Comparison of ENCODE assay signal across 9 cellular contexts in genomic region chr21:45330075-45330781, GRCh38. TPM values are rescaled to one million over a fixed set of nuclear protein-coding genes. Genes with fewer than 3 reads are reported as not detected.
DNase-seq lines count a peak whose midpoint lies in the region; ATAC-seq, FAIRE-seq and TF ChIP-seq lines count a peak whose summit lies in the region.
"Had no signal": no experiment of that assay in that cellular context is flagged by ENCODE, and none has a peak within 500 bp of the region (broad histone marks: within the 10 kb centered on the region; RNA-seq: fewer than 3 reads in every experiment).

No MANE protein-coding gene starts in this region.

- H3K4me1 ChIP-seq in ascending aorta (peaks cover 2 to 15% of the 10 kb centered on the region in 2 donors), kidney (ENCODE audit: control insufficient read depth in 1 of 2, insufficient read depth in 1 of 2, low read depth in 1 of 2, low read length in 2 of 2) (peaks cover 6 to 16% of the 10 kb centered on the region in 2 donors)

- intact Hi-C loops in ascending aorta (cut with DNase I) = no loop called here
- intact Hi-C loops in kidney (cut with DNase I) = no loop called here

- H3K9ac ChIP-seq in kidney (ENCODE audit: low read length in 2 of 2) = no peak overlapping the region
- H3K9ac ChIP-seq: BLaER1 treated with 17β-estradiol and CSF1 and Interleukin-3, amounts not matched to agents 10 nM and 100 nM had no signal

- no peak overlapping the region for H3K4me3 Mint-ChIP-seq in T-helper 17 cell

- H3K4me1 Mint-ChIP-seq in T-helper 17 cell = peaks cover 9% of the 10 kb centered on the region

- no peaks in the 10 kb centered on the region for H3K9me3 Mint-ChIP-seq in activated naive CD4-positive, alpha-beta T cell treated with anti-CD3 and anti-CD28 coated beads, Interleukin-2, amount 50 U/mL, for 72 hours

- DNase-seq in activated naive CD4-positive, alpha-beta T cell treated with anti-CD3 and anti-CD28 coated beads, Interleukin-2, amount 50 U/mL, for 16 hours = peak; percentile 9
- no peak for DNase-seq in activated naive CD4-positive, alpha-beta T cell treated with anti-CD3 and anti-CD28 coated beads, Interleukin-2, amount 50 U/mL, for 72 hours (ENCODE audit: low spot score in 2 of 2)
- DNase-seq in ascending aorta (ENCODE audit: low spot score in 2 of 2) (no peak), kidney (peak; percentile 93), urothelium cell line (ENCODE audit: low spot score) (peak; percentile 68), T-helper 17 cell (no peak)
- DNase-seq in stimulated activated CD4-positive, alpha-beta T cell treated with anti-CD3 and anti-CD28 coated beads, Interleukin-12 subunit alpha, Interleukin-12 subunit beta, amount 100 ng/mL, for 4 hours = no peak

- no peak for ATAC-seq in activated naive CD4-positive, alpha-beta T cell treated with anti-CD3 and anti-CD28 coated beads, Interleukin-2, amount 50 U/mL, for 72 hours
- ATAC-seq in T-helper 17 cell (no peak), HG03135 (IDR thresholded peaks at IDR 0.05; ENCODE audit: unreplicated experiment) (no peak)

- H3K27ac Mint-ChIP-seq in activated naive CD4-positive, alpha-beta T cell treated with anti-CD3 and anti-CD28 coated beads, Interleukin-2, amount 50 U/mL, for 72 hours = no peak overlapping the region
- H3K27ac Mint-ChIP-seq in T-helper 17 cell = no peak overlapping the region

- H3K27me3 Mint-ChIP-seq in T-helper 17 cell = peaks cover 23% of the 10 kb centered on the region

- no peak overlapping the region for H3K4me3 ChIP-seq in ascending aorta
- no peak overlapping the region for H3K4me3 ChIP-seq in kidney (ENCODE audit: low read length in 2 of 2)
- H3K4me3 ChIP-seq: BLaER1 treated with 17β-estradiol and CSF1 and Interleukin-3, amounts not matched to agents 10 nM and 100 nM had no signal

- H3K36me3 ChIP-seq in ascending aorta (no peaks in the 10 kb centered on the region), kidney (ENCODE audit: control insufficient read depth in 1 of 2, insufficient read depth in 2 of 2, low read length in 2 of 2) (no peaks in the 10 kb centered on the region)
- H3K36me3 ChIP-seq: BLaER1 treated with 17β-estradiol and CSF1 and Interleukin-3, amounts not matched to agents 10 nM and 100 nM had no signal

- no peaks in the 10 kb centered on the region for H3K36me3 Mint-ChIP-seq in activated naive CD4-positive, alpha-beta T cell treated with anti-CD3 and anti-CD28 coated beads, Interleukin-2, amount 50 U/mL, for 72 hours
- H3K36me3 Mint-ChIP-seq in T-helper 17 cell (ENCODE audit: low read depth) = peaks cover 4% of the 10 kb centered on the region

- no peak for TF ChIP-seq CTCF in ascending aorta (IDR thresholded peaks at IDR 0.05)
- no peak for TF ChIP-seq CTCF in kidney (IDR thresholded peaks at IDR 0.05; ENCODE audit: borderline replicate concordance, extremely low read depth, insufficient read depth)

- no peak for FAIRE-seq in kidney (lab: Jason Lieb, UNC)
- no peak for FAIRE-seq in urothelium cell line (lab: Jason Lieb, UNC)

- H3K27me3 ChIP-seq in ascending aorta = no peaks in the 10 kb centered on the region

- H3K27ac ChIP-seq in ascending aorta = peak overlapping the region; percentile 20 to 43
- H3K27ac ChIP-seq in kidney (ENCODE audit: low read depth in 2 of 2, low read length in 2 of 2) = peak overlapping the region; percentile 80 to 83
- H3K27ac ChIP-seq: BLaER1 treated with 17β-estradiol and CSF1 and Interleukin-3, amounts not matched to agents 10 nM and 100 nM had no signal

- H3K9me3 ChIP-seq in ascending aorta (no peaks in the 10 kb centered on the region), kidney (ENCODE audit: control insufficient read depth in 1 of 2, low read length in 2 of 2) (no peaks in the 10 kb centered on the region), T-helper 17 cell (ENCODE audit: control insufficient read depth, low read length, poor library complexity, severe bottlenecking) (no peaks in the 10 kb centered on the region)
- H3K9me3 ChIP-seq: BLaER1 treated with 17β-estradiol and CSF1 and Interleukin-3, amounts not matched to agents 10 nM and 100 nM had no signal

RNA-seq across cellular contexts. Expression of gene POFUT2, which starts 42.5 kb away (rescaled TPM):
- total RNA-seq in activated naive CD4-positive, alpha-beta T cell treated with anti-CD3 and anti-CD28 coated beads, Interleukin-2, amount 50 U/mL, for 72 hours = 10 to 100 TPM; 11.3 to 16.0 TPM
- total RNA-seq in ascending aorta (39.4 TPM), kidney (30.2 TPM), T-helper 17 cell (10 to 100 TPM; 48.5 to 66.4 TPM)
- polyA plus RNA-seq in kidney (ENCODE audit: insufficient read depth, low read depth, low replicate concordance) = 18.3 TPM

Comparison
In these comparisons a context has a peak if more than half of its experiments do, and no peak if none do; other contexts are left out.
1. DNase-seq: peak in activated naive CD4-positive, alpha-beta T cell treated with anti-CD3 and anti-CD28 coated beads, Interleukin-2, amount 50 U/mL, for 16 hours (single experiment), kidney (single experiment) and urothelium cell line (single experiment); none in activated naive CD4-positive, alpha-beta T cell treated with anti-CD3 and anti-CD28 coated beads, Interleukin-2, amount 50 U/mL, for 72 hours (0 of 2), ascending aorta (0 of 2), stimulated activated CD4-positive, alpha-beta T cell treated with anti-CD3 and anti-CD28 coated beads, Interleukin-12 subunit alpha, Interleukin-12 subunit beta, amount 100 ng/mL, for 4 hours (single experiment) and T-helper 17 cell (0 of 3).